Comparison of ENCODE assay signal across 14 cellular contexts in genomic region chr5:109412981-109413402, GRCh38. TPM values are rescaled to one million over a fixed set of nuclear protein-coding genes. Genes with fewer than 3 reads are reported as not detected.
DNase-seq lines count a peak whose midpoint lies in the region; ATAC-seq and TF ChIP-seq lines count a peak whose summit lies in the region.
"Had no signal": no experiment of that assay in that cellular context is flagged by ENCODE, and none has a peak within 500 bp of the region (broad histone marks: within the 10 kb centered on the region; RNA-seq: fewer than 3 reads in every experiment).

No MANE protein-coding gene starts in this region.

- intact Hi-C loops in left ventricle myocardium superior (cut with micrococcal nuclease) (no loop called here), tibial artery (cut with DNase I; ENCODE audit: low total_unique reads) (no loop called here), CD14-positive monocyte (cut with micrococcal nuclease) (loop anchor here in 1 of 2 donors (10.0 kb wide), 2 partner anchors 272 to 668 kb away; partner anchors contain the start of genes FER and MAN2A1)

- H3K9me3 Mint-ChIP-seq in CD14-positive monocyte = peaks cover 0 to 8% (median 3%) of the 10 kb centered on the region in 7 donors
- H3K9me3 Mint-ChIP-seq: dendritic cell treated with granulocyte-macrophage colony-stimulating factor and Interleukin-4, amounts not matched to agents 40 ng/mL and 50 ng/mL, for 4 days had no signal

- peak overlapping the region in 1 of 7 donors; percentile 24 for H3K27ac Mint-ChIP-seq in CD14-positive monocyte
- H3K27ac Mint-ChIP-seq: dendritic cell treated with granulocyte-macrophage colony-stimulating factor and Interleukin-4, amounts not matched to agents 40 ng/mL and 50 ng/mL, for 4 days had no signal

- H3K27ac ChIP-seq in cardiac muscle cell = peak overlapping the region; percentile 81
- H3K27ac ChIP-seq in mucosa of rectum (ENCODE audit: low read depth in 2 of 2, low read length in 2 of 2) = peak overlapping the region; percentile 9 to 38
- peak overlapping the region; percentile 97 to 100 for H3K27ac ChIP-seq in tibial artery
- H3K27ac ChIP-seq: thyroid gland had no signal

- H3K9ac ChIP-seq in mucosa of rectum (ENCODE audit: low read depth in 1 of 2, low read length in 2 of 2) = no peak overlapping the region

- DNase-seq in cardiac muscle cell (ENCODE audit: low read depth in 1 of 2, low spot score in 1 of 2) (no peak), left ventricle myocardium superior (no peak), astrocyte of the hippocampus (ENCODE audit: low read depth, low spot score) (peak; percentile 36), tibial artery (no peak), NCI-H2081 treated with DMSO at 0.1 percent for 48 hours (lab: John Stamatoyannopoulos, UW) (no peak), NCI-H2196 treated with DMSO at 0.1 percent for 48 hours (lab: John Stamatoyannopoulos, UW; ENCODE audit: unreplicated experiment) (no peak), CD14-positive monocyte (ENCODE audit: low spot score) (no peak)
- DNase-seq: activated naive CD4-positive, alpha-beta T cell; NCI-H1436; stimulated activated CD4-positive, alpha-beta T cell treated with anti-CD3 and anti-CD28 coated beads, Interleukin-4, amount 100 ng/mL, for 1 hour had no signal

- peaks cover 17% of the 10 kb centered on the region for H3K4me1 Mint-ChIP-seq in CD14-positive monocyte

- H3K36me3 Mint-ChIP-seq in CD14-positive monocyte = no peaks in the 10 kb centered on the region

- no peak overlapping the region for H3K4me3 Mint-ChIP-seq in CD14-positive monocyte
- H3K4me3 Mint-ChIP-seq: dendritic cell treated with granulocyte-macrophage colony-stimulating factor and Interleukin-4, amounts not matched to agents 40 ng/mL and 50 ng/mL, for 4 days had no signal

- H3K9me3 ChIP-seq in cardiac muscle cell (ENCODE audit: low read depth) (no peaks in the 10 kb centered on the region), mucosa of rectum (ENCODE audit: control insufficient read depth in 2 of 2, low read length in 2 of 2) (no peaks in the 10 kb centered on the region), tibial artery (peaks cover 0 to 3% (median 0%) of the 10 kb centered on the region in 3 donors)
- H3K9me3 ChIP-seq: HAP-1, thyroid gland had no signal

- TF ChIP-seq CTCF in cardiac muscle cell (IDR thresholded peaks at IDR 0.05; ENCODE audit: low read depth, low read length) (no peak), tibial artery (IDR thresholded peaks at IDR 0.05) (no peak), CD14-positive monocyte (IDR thresholded peaks at IDR 0.05) (no peak)

- no peaks in the 10 kb centered on the region for H3K27me3 ChIP-seq in cardiac muscle cell
- no peaks in the 10 kb centered on the region for H3K27me3 ChIP-seq in mucosa of rectum (ENCODE audit: control insufficient read depth in 2 of 2, insufficient read depth in 2 of 2, low read length in 2 of 2)
- no peaks in the 10 kb centered on the region for H3K27me3 ChIP-seq in tibial artery
- H3K27me3 ChIP-seq: thyroid gland had no signal

- no peaks in the 10 kb centered on the region for H3K27me3 Mint-ChIP-seq in CD14-positive monocyte (ENCODE audit: low read depth in 3 of 3)
- H3K27me3 Mint-ChIP-seq: dendritic cell treated with granulocyte-macrophage colony-stimulating factor and Interleukin-4, amounts not matched to agents 40 ng/mL and 50 ng/mL, for 4 days had no signal

- no peak overlapping the region for H3K4me3 ChIP-seq in cardiac muscle cell
- H3K4me3 ChIP-seq in mucosa of rectum (ENCODE audit: low read length in 2 of 2) = no peak overlapping the region
- H3K4me3 ChIP-seq in tibial artery = no peak overlapping the region
- H3K4me3 ChIP-seq: HAP-1, thyroid gland had no signal

- H3K36me3 ChIP-seq in cardiac muscle cell (no peaks in the 10 kb centered on the region), mucosa of rectum (ENCODE audit: control insufficient read depth in 2 of 2, insufficient read depth in 2 of 2, low read length in 2 of 2) (no peaks in the 10 kb centered on the region), tibial artery (no peaks in the 10 kb centered on the region)
- H3K36me3 ChIP-seq: HAP-1, thyroid gland had no signal

- no peak for ATAC-seq in left ventricle myocardium superior

- H3K4me1 ChIP-seq in cardiac muscle cell (ENCODE audit: low read depth) (peaks cover 22% of the 10 kb centered on the region), mucosa of rectum (ENCODE audit: control insufficient read depth in 2 of 2, insufficient read depth in 2 of 2, low read length in 2 of 2) (peaks cover 10 to 13% of the 10 kb centered on the region in 2 donors), tibial artery (peaks cover 0 to 29% (median 21%) of the 10 kb centered on the region in 4 donors)

RNA-seq across cellular contexts. Expression of gene PJA2, which starts 3.2 kb away (rescaled TPM):
- total RNA-seq in cardiac muscle cell = 58.2 and 71.8 TPM in 2 replicates
- 73.6 and 92.1 TPM in 2 replicates for polyA plus RNA-seq in cardiac muscle cell
- total RNA-seq in left ventricle myocardium superior = 75.7 TPM
- polyA plus RNA-seq in CD14-positive monocyte = 10 to 100 TPM; 49.7 to 74.1 TPM

Comparison
In these comparisons a context has a peak if more than half of its experiments do, and no peak if none do; other contexts are left out.
1. H3K27ac ChIP-seq: peak in every context shown above with its lines; median percentile 98 in tibial artery; 81 in cardiac muscle cell; 24 in mucosa of rectum.